In genomic region chr18:40415224-40415791, GRCh38 we compare ENCODE assay signal across 24 cellular contexts.
A peak's percentile ranks its signal among the peaks of the same experiment; 100 is the strongest.
DNase-seq lines count a peak whose midpoint lies in the region; ATAC-seq, FAIRE-seq and TF ChIP-seq lines count a peak whose summit lies in the region.
"Had no signal": no experiment of that assay in that cellular context is flagged by ENCODE, and none has a peak within 500 bp of the region (broad histone marks: within the 10 kb centered on the region; RNA-seq: fewer than 3 reads in every experiment).

No MANE protein-coding gene starts in this region.

- no peak overlapping the region for H3K18ac ChIP-seq in neuronal stem cell (ENCODE audit: low read length)

- no peaks in the 10 kb centered on the region for H3K36me3 Mint-ChIP-seq in WTC11

- H3K4me3 ChIP-seq in GM23248 (no peak overlapping the region), neuronal stem cell (ENCODE audit: low read length in 2 of 2) (no peak overlapping the region)
- H3K4me3 ChIP-seq: A549; BLaER1 treated with 17β-estradiol and CSF1 and Interleukin-3, amounts not matched to agents 10 nM and 100 nM; GM12878 had no signal

- no peak overlapping the region for H3K4me3 Mint-ChIP-seq in WTC11
- H3K4me3 Mint-ChIP-seq: CD4-positive, alpha-beta T cell; T-helper 2 cell treated with Interferon-gamma antibody and Interleukin-4, amounts not matched to agents 5 μg/mL and 100 μg/mL, for 36 hours had no signal

- in situ Hi-C loops in GM23248 (cut with MboI), result no loop called here

- POLR2A ChIA-PET in WTC11 (lab: Charles Lee), result no interaction called here

- no peak; the same call in 1 of the 2 replicates for ATAC-seq in WTC11
- ATAC-seq: A549, GM12878 had no signal

- no peaks in the 10 kb centered on the region for H3K9me2 ChIP-seq in GM23248 (ENCODE audit: insufficient read depth)

- CTCF ChIA-PET in WTC11 (lab: Charles Lee), result interaction anchor here (1.6 kb wide), 1 partner anchor 10 kb away, joined by 3 read pairs; no protein-coding TSS in a partner anchor

- no peak overlapping the region for H3K27ac Mint-ChIP-seq in WTC11
- H3K27ac Mint-ChIP-seq: CD4-positive, alpha-beta T cell; T-helper 2 cell treated with Interferon-gamma antibody and Interleukin-4, amounts not matched to agents 5 μg/mL and 100 μg/mL, for 36 hours had no signal

- WGBS in GM23248 (ENCODE audit: low coverage in 1 of 2, low lambda C conversion rate in 2 of 2, missing lambda C conversion rate in 2 of 2), 2 experiments, result 33 to 44% methylated on average over 2 of the region's 2 CpGs
- WGBS in neuronal stem cell (ENCODE audit: extremely low coverage in 2 of 2, insufficient read length in 2 of 2, insufficient replicate concordance in 1 of 2), 2 donors, result no CpG with 5 or more reads among the region's 2 CpGs

- H2BK5ac ChIP-seq in neuronal stem cell (ENCODE audit: low read length), result no peak overlapping the region

- no peak overlapping the region for H4K91ac ChIP-seq in neuronal stem cell (ENCODE audit: low read depth, low read length, poor library complexity)

- H4K8ac ChIP-seq in neuronal stem cell (ENCODE audit: low read depth, low read length), result no peak overlapping the region

- H3F3A ChIP-seq in GM23248 (ENCODE audit: insufficient read depth), result peaks cover 6% of the 10 kb centered on the region; the same call in 1 of the 2 replicates

- no peaks in the 10 kb centered on the region for H3K79me1 ChIP-seq in neuronal stem cell (ENCODE audit: low read depth, low read length)

- no peaks in the 10 kb centered on the region for H3K27me3 Mint-ChIP-seq in WTC11 (ENCODE audit: low read depth)
- H3K27me3 Mint-ChIP-seq: CD4-positive, alpha-beta T cell had no signal

- H3K4me2 ChIP-seq in GM23248 (ENCODE audit: unreplicated experiment) (no peak overlapping the region), neuronal stem cell (ENCODE audit: insufficient read depth, low read length, poor library complexity, severe bottlenecking) (no peak overlapping the region)
- H3K4me2 ChIP-seq: A549 had no signal

- FAIRE-seq in D721Med (lab: Jason Lieb, UNC), result peak; percentile 38
- FAIRE-seq: A549, GM12878, HTR-8/SVneo had no signal

- H3K27me3 ChIP-seq in GM23248 (replicated peaks; ENCODE audit: insufficient read depth) (no peaks in the 10 kb centered on the region), neuronal stem cell (ENCODE audit: control insufficient read depth in 3 of 3, insufficient read depth in 3 of 3, low read depth in 1 of 3, low read length in 3 of 3) (no peaks in the 10 kb centered on the region)
- H3K27me3 ChIP-seq: BLaER1 treated with 17β-estradiol and CSF1 and Interleukin-3, amounts not matched to agents 10 nM and 100 nM had no signal

- DNase-seq in D721Med (ENCODE audit: insufficient read length, low spot score) (no peak), GM23248 (peak; percentile 8), NCI-H146 treated with DMSO at 0.1 percent for 48 hours (lab: John Stamatoyannopoulos, UW; ENCODE audit: unreplicated experiment) (peak; percentile 44), WTC11 (ENCODE audit: low spot score) (no peak), neuronal stem cell (ENCODE audit: low spot score) (no peak), RPMI8226 (no peak), OCI-M2 (lab: John Stamatoyannopoulos, UW; ENCODE audit: unreplicated experiment) (no peak), EL (no peak)
- DNase-seq: AML-193; CD4-positive, alpha-beta T cell; GDM1; HCEC 1CT; NCI-H1092; NCI-H1417 treated with DMSO at 0.1 percent for 48 hours; NCI-H526 treated with DMSO at 0.1 percent for 48 hours; NK-92 treated with Interleukin-12 subunit alpha and Interleukin-12 subunit beta, amount 100 ng/mL, for 24 hours; SHP77; T-helper 1 cell had no signal

- no peak overlapping the region for H2BK12ac ChIP-seq in neuronal stem cell (ENCODE audit: low read length)

- no peaks in the 10 kb centered on the region for H3K36me3 ChIP-seq in GM23248 (ENCODE audit: low read depth)
- H3K36me3 ChIP-seq in neuronal stem cell (replicated peaks in 1 of 2; ENCODE audit: control insufficient read depth in 2 of 2, insufficient read depth in 2 of 2, low read length in 2 of 2), result no peaks in the 10 kb centered on the region
- H3K36me3 ChIP-seq: BLaER1 treated with 17β-estradiol and CSF1 and Interleukin-3, amounts not matched to agents 10 nM and 100 nM had no signal

- no peak overlapping the region for H3K4ac ChIP-seq in neuronal stem cell (ENCODE audit: low read length)

- no peak overlapping the region for H2BK15ac ChIP-seq in neuronal stem cell (ENCODE audit: low read length)

- H3K14ac ChIP-seq in neuronal stem cell (ENCODE audit: low read length), result no peak overlapping the region

- no peaks in the 10 kb centered on the region for H4K20me1 ChIP-seq in GM23248 (ENCODE audit: insufficient read depth)
- H4K20me1 ChIP-seq: BLaER1 treated with 17β-estradiol and CSF1 and Interleukin-3, amounts not matched to agents 10 nM and 100 nM had no signal

- no peaks in the 10 kb centered on the region for H3K79me2 ChIP-seq in GM23248 (ENCODE audit: insufficient read depth)

- H3K4me1 ChIP-seq in GM23248 (ENCODE audit: insufficient read depth) (peaks cover 9% of the 10 kb centered on the region; the same call in 1 of the 2 replicates), neuronal stem cell (ENCODE audit: control insufficient read depth in 2 of 2, insufficient read depth in 1 of 2, low read depth in 1 of 2, low read length in 2 of 2) (peaks cover 0 to 2% of the 10 kb centered on the region in 2 donors)
- H3K4me1 ChIP-seq: A549 had no signal

- H3K9me3 ChIP-seq in GM23248 (ENCODE audit: low read depth) (no peaks in the 10 kb centered on the region), neuronal stem cell (replicated peaks in 1 of 2; ENCODE audit: control insufficient read depth in 2 of 2, insufficient read depth in 1 of 2, low read depth in 1 of 2, low read length in 2 of 2) (no peaks in the 10 kb centered on the region)
- H3K9me3 ChIP-seq: A549; BLaER1 treated with 17β-estradiol and CSF1 and Interleukin-3, amounts not matched to agents 10 nM and 100 nM had no signal

- H2BK120ac ChIP-seq in neuronal stem cell (ENCODE audit: low read depth, low read length), result no peak overlapping the region

- H3K9me3 Mint-ChIP-seq in WTC11, result no peaks in the 10 kb centered on the region

- H3K23ac ChIP-seq in neuronal stem cell (ENCODE audit: low read depth, low read length, poor library complexity), result no peak overlapping the region

- no peak overlapping the region for H2AK5ac ChIP-seq in neuronal stem cell (ENCODE audit: low read depth, low read length)

- no peak overlapping the region for H3K27ac ChIP-seq in GM23248
- H3K27ac ChIP-seq in neuronal stem cell (replicated peaks; ENCODE audit: low read length), result no peak overlapping the region
- H3K27ac ChIP-seq: A549; BLaER1 treated with 17β-estradiol and CSF1 and Interleukin-3, amounts not matched to agents 10 nM and 100 nM; RWPE1 had no signal

- H3K9ac ChIP-seq in GM23248 (no peak overlapping the region), neuronal stem cell (ENCODE audit: low read depth, low read length, poor library complexity) (no peak overlapping the region)
- H3K9ac ChIP-seq: BLaER1 treated with 17β-estradiol and CSF1 and Interleukin-3, amounts not matched to agents 10 nM and 100 nM had no signal

- TF ChIP-seq CTCF in D721Med (IDR thresholded peaks at IDR 0.05; ENCODE audit: insufficient read depth, missing control alignments), result no peak
- TF ChIP-seq CTCF in WTC11 (IDR thresholded peaks at IDR 0.05), result no peak

- H3K4me1 Mint-ChIP-seq in WTC11, result 0 out of 2 replicates have a peak, but pooled peaks cover 2% of the 10 kb centered on the region

- H2AFZ ChIP-seq in GM23248 (no peak overlapping the region), neuronal stem cell (ENCODE audit: low read length) (no peak overlapping the region)

TF ChIP-seq in WTC11, 78 proteins besides CTCF, POLR2A, EP300 and RAD21:
- TF ChIP-seq ZNF121 (CRISPR knock-in tag; IDR thresholded peaks at IDR 0.05), result 0 out of 2 replicates have a peak, but pooled peaks have one; percentile 30
- no peak for TF ChIP-seq MXD4 (CRISPR knock-in tag; IDR thresholded peaks at IDR 0.05; ENCODE audit: borderline replicate concordance)

Comparison
In these comparisons a context has a peak if more than half of its experiments do, and no peak if none do; other contexts are left out.
1. DNase-seq: peak in GM23248 (single experiment) and NCI-H146 treated with DMSO at 0.1 percent for 48 hours (single experiment); none in D721Med (single experiment), WTC11 (single experiment), neuronal stem cell (single experiment), RPMI8226 (single experiment), OCI-M2 (single experiment) and EL (single experiment).